ENCODE assay signal across 8 cellular contexts in the genomic region with DNA sequence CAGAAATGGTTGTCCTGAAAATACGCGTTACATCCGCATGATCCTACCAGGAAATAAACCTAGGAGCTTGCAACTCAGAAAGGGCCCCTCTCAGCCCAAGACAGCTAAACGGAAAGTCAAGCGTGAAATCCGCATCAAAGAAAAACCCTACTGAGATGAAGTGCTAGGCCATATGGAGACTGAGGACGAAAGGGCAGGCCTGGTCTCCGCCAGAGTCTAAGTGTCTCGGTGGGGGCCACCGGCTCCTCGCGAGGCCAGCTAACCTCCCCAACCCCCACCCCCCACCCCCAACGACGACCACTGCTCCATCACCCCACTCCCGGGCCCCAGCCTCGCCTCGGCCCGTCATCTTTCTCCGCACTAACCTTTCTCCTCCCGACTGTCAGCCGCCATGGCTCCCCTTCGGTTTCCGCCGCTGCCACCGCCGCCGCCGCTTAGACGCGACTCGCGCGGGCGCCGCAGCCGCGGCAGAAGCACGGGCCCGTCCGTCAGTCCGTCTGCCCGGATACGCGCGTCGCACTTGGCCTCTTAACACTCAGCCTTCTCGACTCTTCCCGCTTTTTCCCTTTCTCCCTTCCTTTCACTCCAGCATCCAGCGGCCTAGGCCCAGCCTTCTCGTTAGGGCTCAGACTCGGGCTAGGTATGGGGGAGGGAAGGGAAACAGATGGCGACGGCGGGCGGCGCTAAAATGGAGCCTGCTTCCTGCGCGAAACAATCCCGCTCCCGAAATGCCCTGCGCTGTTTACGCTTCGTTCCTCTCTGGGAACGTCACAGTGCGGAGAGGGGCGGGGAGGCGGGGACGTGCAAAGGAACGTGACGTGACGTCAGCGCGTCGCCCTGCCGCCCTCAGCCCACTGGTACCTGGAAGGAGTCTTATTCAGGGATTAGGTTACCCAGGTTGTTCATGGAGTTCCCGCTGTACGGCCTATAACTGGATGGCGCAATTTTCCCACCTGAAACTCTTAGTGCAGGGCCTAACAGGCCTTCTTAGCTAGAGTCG. TPM values are rescaled to one million over a fixed set of nuclear protein-coding genes. Genes with fewer than 3 reads are reported as not detected.
DNase-seq lines count a peak whose midpoint lies in the region; ATAC-seq and TF ChIP-seq lines count a peak whose summit lies in the region.

A gene (minus strand): TSS at position 730 of the 1,000 bp plus-strand sequence. CDS start 337 bp downstream, at position 393.

- CTCF ChIA-PET in RWPE1 (lab: Yijun Ruan, JAX): interaction anchor here (0.6 to 0.8 kb wide), 2 partner anchors 9 to 26 kb away, joined by 3 read pairs; no protein-coding TSS in a partner anchor
- CTCF ChIA-PET in naive thymus-derived CD4-positive, alpha-beta T cell (lab: Charles Lee): interaction anchor here (1.0 to 1.2 kb wide), 3 partner anchors 14 to 26 kb away, joined by 3 to 4 read pairs (median 4); no protein-coding TSS in a partner anchor

- POLR2A ChIA-PET in RWPE1 (lab: Yijun Ruan, JAX; ENCODE audit: low non-redundant PET): no interaction called here
- POLR2A ChIA-PET in naive thymus-derived CD4-positive, alpha-beta T cell (lab: Charles Lee): interaction anchor here (0.5 to 1.8 kb wide), 10 partner anchors 9 to 807 kb away, joined by 3 to 5 read pairs (median 3); no protein-coding TSS in a partner anchor

- H4K20me1 ChIP-seq in fibroblast of lung (ENCODE audit: control insufficient read depth, extremely low read depth, insufficient read depth, low read length): peaks cover 3% of the 10 kb centered on the region

- no peaks in the 10 kb centered on the region for H3K4me1 ChIP-seq in fibroblast of lung (ENCODE audit: control insufficient read depth, extremely low read depth, insufficient read depth, low read length)
- H3K4me1 ChIP-seq in naive thymus-derived CD4-positive, alpha-beta T cell (ENCODE audit: control insufficient read depth in 2 of 2, insufficient read depth in 2 of 2, low read length in 2 of 2): peaks cover 28 to 37% of the 10 kb centered on the region in 2 donors

- no peaks in the 10 kb centered on the region for H3K9me3 Mint-ChIP-seq in activated T-helper 17 cell treated with anti-CD3 and anti-CD28 coated beads, Interleukin-2, amount 50 U/mL, for 72 hours
- H3K9me3 Mint-ChIP-seq in naive thymus-derived CD4-positive, alpha-beta T cell: no peaks in the 10 kb centered on the region
- no peaks in the 10 kb centered on the region for H3K9me3 Mint-ChIP-seq in stimulated activated naive B cell treated with anti-CD40 and anti-IgM and Interleukin-4, amounts not matched to agents 10 μg/mL and 1 μg/mL and 100 μg/mL, for 72 hours

- H3K9ac ChIP-seq in fibroblast of lung (ENCODE audit: insufficient read depth, low read length): peak within 1 kb of the TSS; percentile 99

- peak within 1 kb of the TSS; percentile 100 for H3K27ac Mint-ChIP-seq in activated T-helper 17 cell treated with anti-CD3 and anti-CD28 coated beads, Interleukin-2, amount 50 U/mL, for 72 hours
- H3K27ac Mint-ChIP-seq in naive thymus-derived CD4-positive, alpha-beta T cell: peak within 1 kb of the TSS; percentile 97 to 100 (median 100)
- peak within 1 kb of the TSS; percentile 98 for H3K27ac Mint-ChIP-seq in stimulated activated naive B cell treated with anti-CD40 and anti-IgM and Interleukin-4, amounts not matched to agents 10 μg/mL and 1 μg/mL and 100 μg/mL, for 72 hours

- peaks cover 17% of the 10 kb centered on the region for H3K4me1 Mint-ChIP-seq in activated T-helper 17 cell treated with anti-CD3 and anti-CD28 coated beads, Interleukin-2, amount 50 U/mL, for 72 hours
- H3K4me1 Mint-ChIP-seq in naive thymus-derived CD4-positive, alpha-beta T cell: peaks cover 17 to 50% (median 42%) of the 10 kb centered on the region in 7 donors
- H3K4me1 Mint-ChIP-seq in stimulated activated naive B cell treated with anti-CD40 and anti-IgM and Interleukin-4, amounts not matched to agents 10 μg/mL and 1 μg/mL and 100 μg/mL, for 72 hours: peaks cover 9 to 33% of the 10 kb centered on the region in 2 donors

- ATAC-seq in activated T-helper 17 cell treated with anti-CD3 and anti-CD28 coated beads, Interleukin-2, amount 50 U/mL, for 72 hours (replicated peaks): peak; percentile 95
- peak; percentile 97 for ATAC-seq in naive thymus-derived CD4-positive, alpha-beta T cell
- peak; percentile 97 to 98 for ATAC-seq in stimulated activated naive B cell treated with anti-CD40 and anti-IgM and Interleukin-4, amounts not matched to agents 10 μg/mL and 1 μg/mL and 100 μg/mL, for 72 hours (replicated peaks)

- H3K4me3 ChIP-seq in LNCaP clone FGC (ENCODE audit: low read depth, low read length): peak within 1 kb of the TSS; percentile 74
- H3K4me3 ChIP-seq in fibroblast of lung (replicated peaks in 1 of 4; ENCODE audit: control extremely low read depth in 1 of 4, insufficient read depth in 1 of 4, low read depth in 3 of 4, low read length in 4 of 4): peak within 1 kb of the TSS; percentile 63 to 94 (median 89)
- H3K4me3 ChIP-seq in naive thymus-derived CD4-positive, alpha-beta T cell (ENCODE audit: low read length): peak within 1 kb of the TSS; percentile 100

- DNase-seq in EH (ENCODE audit: low read depth) (peak; percentile 96), GOT3 (lab: John Stamatoyannopoulos, UW) (peak; percentile 78), LNCaP clone FGC (ENCODE audit: low read depth) (peak; percentile 94), RWPE1 (ENCODE audit: low spot score) (peak; percentile 95), fibroblast of lung (ENCODE audit: low read depth in 2 of 2) (peak; percentile 96)
- DNase-seq in naive thymus-derived CD4-positive, alpha-beta T cell: peak; percentile 84 to 97 (median 95)
- DNase-seq in stimulated activated naive B cell treated with anti-CD40 and anti-IgM and Interleukin-4, amounts not matched to agents 10 μg/mL and 1 μg/mL and 100 μg/mL, for 72 hours: peak; percentile 92

- TF ChIP-seq CTCF in LNCaP clone FGC (IDR thresholded peaks at IDR 0.05; ENCODE audit: control insufficient read depth, extremely low read depth, insufficient read depth) (no peak), RWPE1 (conservative IDR thresholded peaks at IDR 0.05; ENCODE audit: low read depth) (no peak), fibroblast of lung (conservative IDR thresholded peaks at IDR 0.05 in 1 of 2, IDR thresholded peaks at IDR 0.05 in 1 of 2; ENCODE audit: low read depth in 1 of 2, low read length in 2 of 2) (no peak)

- no peaks in the 10 kb centered on the region for H3K36me3 ChIP-seq in fibroblast of lung (ENCODE audit: control insufficient read depth, insufficient read depth, low read length)
- peaks cover 0 to 6% (median 0%) of the 10 kb centered on the region in 3 experiments for H3K36me3 ChIP-seq in naive thymus-derived CD4-positive, alpha-beta T cell (ENCODE audit: control insufficient read depth in 2 of 3, insufficient read depth in 3 of 3, low read length in 3 of 3)

- H3K4me3 Mint-ChIP-seq in activated T-helper 17 cell treated with anti-CD3 and anti-CD28 coated beads, Interleukin-2, amount 50 U/mL, for 72 hours: peak within 1 kb of the TSS; percentile 96
- H3K4me3 Mint-ChIP-seq in naive thymus-derived CD4-positive, alpha-beta T cell: peak within 1 kb of the TSS; percentile 94 to 100 (median 98)
- H3K4me3 Mint-ChIP-seq in stimulated activated naive B cell treated with anti-CD40 and anti-IgM and Interleukin-4, amounts not matched to agents 10 μg/mL and 1 μg/mL and 100 μg/mL, for 72 hours: peak within 1 kb of the TSS; percentile 94 to 100

- peak within 1 kb of the TSS; percentile 91 for H3K4me2 ChIP-seq in fibroblast of lung (ENCODE audit: extremely low read depth, insufficient read depth, low read length)

- H3K79me2 ChIP-seq in fibroblast of lung (ENCODE audit: control insufficient read depth, insufficient read depth, low read length): peaks cover 51% of the 10 kb centered on the region

- H3K27me3 ChIP-seq in fibroblast of lung (ENCODE audit: control insufficient read depth, insufficient read depth, low read length): no peaks in the 10 kb centered on the region
- H3K27me3 ChIP-seq in naive thymus-derived CD4-positive, alpha-beta T cell (ENCODE audit: control insufficient read depth in 2 of 2, insufficient read depth in 2 of 2, low read length in 2 of 2): no peaks in the 10 kb centered on the region

- peaks cover 45% of the 10 kb centered on the region for H3K36me3 Mint-ChIP-seq in activated T-helper 17 cell treated with anti-CD3 and anti-CD28 coated beads, Interleukin-2, amount 50 U/mL, for 72 hours (ENCODE audit: low read depth)
- peaks cover 0 to 11% (median 7%) of the 10 kb centered on the region in 5 donors for H3K36me3 Mint-ChIP-seq in naive thymus-derived CD4-positive, alpha-beta T cell
- H3K36me3 Mint-ChIP-seq in stimulated activated naive B cell treated with anti-CD40 and anti-IgM and Interleukin-4, amounts not matched to agents 10 μg/mL and 1 μg/mL and 100 μg/mL, for 72 hours: peaks cover 13 to 14% of the 10 kb centered on the region in 2 donors

- H3K27me3 Mint-ChIP-seq in activated T-helper 17 cell treated with anti-CD3 and anti-CD28 coated beads, Interleukin-2, amount 50 U/mL, for 72 hours: no peaks in the 10 kb centered on the region
- peaks cover 0 to 19% (median 0%) of the 10 kb centered on the region in 5 donors for H3K27me3 Mint-ChIP-seq in naive thymus-derived CD4-positive, alpha-beta T cell
- peaks cover 0 to 6% of the 10 kb centered on the region in 2 donors for H3K27me3 Mint-ChIP-seq in stimulated activated naive B cell treated with anti-CD40 and anti-IgM and Interleukin-4, amounts not matched to agents 10 μg/mL and 1 μg/mL and 100 μg/mL, for 72 hours

- H3K9me3 ChIP-seq in fibroblast of lung (ENCODE audit: control insufficient read depth, insufficient read depth, low read depth, low read length): no peaks in the 10 kb centered on the region
- H3K9me3 ChIP-seq in naive thymus-derived CD4-positive, alpha-beta T cell (ENCODE audit: control insufficient read depth in 2 of 3, low read length in 3 of 3): no peaks in the 10 kb centered on the region

- peak within 1 kb of the TSS; percentile 92 for H3K27ac ChIP-seq in RWPE1
- peak within 1 kb of the TSS; percentile 100 for H3K27ac ChIP-seq in fibroblast of lung (ENCODE audit: insufficient read depth, low read length)
- H3K27ac ChIP-seq in naive thymus-derived CD4-positive, alpha-beta T cell (ENCODE audit: low read depth, low read length): peak within 1 kb of the TSS; percentile 96

- peak within 1 kb of the TSS; percentile 99 for H2AFZ ChIP-seq in fibroblast of lung (ENCODE audit: low read length)

- intact Hi-C loops in naive thymus-derived CD4-positive, alpha-beta T cell (cut with micrococcal nuclease): loop anchor here (1.0 to 5.0 kb wide), 12 partner anchors 8 to 1413 kb away; a partner anchor contains a TSS

RNA-seq across cellular contexts. Expression of the gene that starts here (rescaled TPM):
- total RNA-seq in activated T-helper 17 cell treated with anti-CD3 and anti-CD28 coated beads, Interleukin-2, amount 50 U/mL, for 72 hours: 10 to 100 TPM; 81.2 to 96.9 TPM
- total RNA-seq in fibroblast of lung: 38.5 and 47.6 TPM in 2 replicates
- polyA plus RNA-seq in fibroblast of lung: 34.6 and 35.3 TPM in 2 replicates
- polyA plus RNA-seq in fibroblast of lung (2012): 33.5 and 34.6 TPM in 2 replicates
- polyA minus RNA-seq in fibroblast of lung (ENCODE audit: low replicate concordance): 4.5 and 7.7 TPM in 2 replicates
- total RNA-seq in naive thymus-derived CD4-positive, alpha-beta T cell: 100 to 1,000 TPM in 4 of 5 experiments, 10 to 100 TPM in 1; 99.4 to 254 (median 219) TPM
- polyA plus RNA-seq in naive thymus-derived CD4-positive, alpha-beta T cell: 10 to 100 TPM; 26.9 to 31.0 TPM

Comparison
In these comparisons a context has a peak if more than half of its experiments do, and no peak if none do; other contexts are left out.
1. Peak in every context shown above with its lines: DNase-seq, ATAC-seq, H3K4me3 ChIP-seq and H3K27ac ChIP-seq.